ENCODE assay signal across 12 cellular contexts in genomic region chr2:39411186-39411944, GRCh38. TPM values are rescaled to one million over a fixed set of nuclear protein-coding genes. Genes with fewer than 3 reads are reported as not detected.
A peak's percentile ranks its signal among the peaks of the same experiment; 100 is the strongest.
DNase-seq lines count a peak whose midpoint lies in the region; TF ChIP-seq lines count a peak whose summit lies in the region.
"Had no signal": no experiment of that assay in that cellular context is flagged by ENCODE, and none has a peak within 500 bp of the region (broad histone marks: within the 10 kb centered on the region; RNA-seq: fewer than 3 reads in every experiment).

No MANE protein-coding gene starts in this region.

- H3K27me3 ChIP-seq in BLaER1: no peaks in the 10 kb centered on the region
- no peaks in the 10 kb centered on the region for H3K27me3 ChIP-seq in muscle layer of duodenum (ENCODE audit: low read depth, low read length)
- H3K27me3 ChIP-seq in HAP-1 (ENCODE audit: low read depth): no peaks in the 10 kb centered on the region
- H3K27me3 ChIP-seq: gastroesophageal sphincter had no signal

- H3K36me3 ChIP-seq in BLaER1 (no peaks in the 10 kb centered on the region), muscle layer of duodenum (ENCODE audit: control insufficient read depth in 1 of 2, insufficient read depth in 2 of 2, low read length in 2 of 2) (no peaks in the 10 kb centered on the region), HAP-1 (replicated peaks) (no peaks in the 10 kb centered on the region)
- H3K36me3 ChIP-seq: gastroesophageal sphincter had no signal

- H3K27ac Mint-ChIP-seq in HFFc6: peak overlapping the region; percentile 96
- H3K27ac Mint-ChIP-seq: progenitor cell of endocrine pancreas had no signal

- peaks cover 34% of the 10 kb centered on the region for H3K4me1 ChIP-seq in BLaER1
- H3K4me1 ChIP-seq in muscle layer of duodenum (ENCODE audit: control insufficient read depth in 1 of 2, insufficient read depth in 2 of 2, low read length in 2 of 2): peaks cover 8 to 63% of the 10 kb centered on the region in 2 donors
- peaks cover 53% of the 10 kb centered on the region for H3K4me1 ChIP-seq in HAP-1

- peak overlapping the region; percentile 60 for H3K27ac ChIP-seq in BLaER1
- peak overlapping the region; percentile 11 for H3K27ac ChIP-seq in muscle layer of duodenum (ENCODE audit: low read length)

- no peaks in the 10 kb centered on the region for H3K9me3 Mint-ChIP-seq in HFFc6

- DNase-seq in HFFc6 (peak; percentile 89), astrocyte of the spinal cord (ENCODE audit: low read depth, low spot score) (peak; percentile 85), COLO668 (lab: John Stamatoyannopoulos, UW; ENCODE audit: unreplicated experiment) (no peak), HAP-1 (ENCODE audit: low spot score in 2 of 2) (no peak), posterior cingulate gyrus (no peak)
- no peak for DNase-seq in stimulated activated CD8-positive, alpha-beta memory T cell treated with anti-CD3 and anti-CD28 coated beads, Interleukin-4, amount 100 ng/mL, for 48 hours
- DNase-seq: activated effector memory CD4-positive, alpha-beta T cell treated with anti-CD3 and anti-CD28 coated beads, Interleukin-2, amount 50 U/mL, for 16 hours; RPMI8226 had no signal

- no peak overlapping the region for H3K9ac ChIP-seq in BLaER1

- no peak for TF ChIP-seq CTCF in HFFc6 (IDR thresholded peaks at IDR 0.05)
- no peak for TF ChIP-seq CTCF in astrocyte of the spinal cord (IDR thresholded peaks at IDR 0.05; ENCODE audit: low read depth, low read length)

- in situ Hi-C loops in astrocyte of the spinal cord (cut with HindIII; ENCODE audit: low sequenced_read_pairs): no loop called here
- in situ Hi-C loops in HAP-1 (cut with MboI; ENCODE audit: low sequenced_read_pairs): no loop called here

- peaks cover 5% of the 10 kb centered on the region; the same call in 1 of the 2 replicates for H4K20me1 ChIP-seq in BLaER1

- intact Hi-C loops in posterior cingulate gyrus (cut with DNase I): no loop called here

- H3K4me3 Mint-ChIP-seq in HFFc6: peak overlapping the region; percentile 86

- no peaks in the 10 kb centered on the region for H3K27me3 Mint-ChIP-seq in HFFc6 (ENCODE audit: insufficient read depth)
- H3K27me3 Mint-ChIP-seq: progenitor cell of endocrine pancreas had no signal

- no peaks in the 10 kb centered on the region for H3K36me3 Mint-ChIP-seq in HFFc6 (ENCODE audit: low read depth)

- peaks cover 91% of the 10 kb centered on the region for H3K4me1 Mint-ChIP-seq in HFFc6 (ENCODE audit: low read depth)

- H3K9me3 ChIP-seq in BLaER1: no peaks in the 10 kb centered on the region
- no peaks in the 10 kb centered on the region for H3K9me3 ChIP-seq in muscle layer of duodenum (ENCODE audit: control insufficient read depth in 1 of 2, low read length in 2 of 2)
- no peaks in the 10 kb centered on the region for H3K9me3 ChIP-seq in HAP-1
- H3K9me3 ChIP-seq: gastroesophageal sphincter had no signal

- peak overlapping the region; percentile 60 for H3K4me2 ChIP-seq in BLaER1

- H3K4me3 ChIP-seq in BLaER1 (no peak overlapping the region), astrocyte of the spinal cord (ENCODE audit: low read depth, low read length) (no peak overlapping the region), muscle layer of duodenum (ENCODE audit: low read depth in 1 of 2, low read length in 2 of 2) (no peak overlapping the region), HAP-1 (no peak overlapping the region)
- H3K4me3 ChIP-seq: gastroesophageal sphincter had no signal

RNA-seq across cellular contexts. Expression of gene MAP4K3, which starts 25.7 kb away (rescaled TPM):
- total RNA-seq in HFFc6 (2021; fragmentation: NEBNext Ultra II Directional; extraction: Animal tissue kit (Norgen Biotek cat#: 25700)): 10 to 100 TPM; 28.7 to 34.4 (median 30.7) TPM

Comparison
In these comparisons a context has a peak if more than half of its experiments do, and no peak if none do; other contexts are left out.
1. DNase-seq: peak in HFFc6 (single experiment) and astrocyte of the spinal cord (single experiment); none in COLO668 (single experiment), stimulated activated CD8-positive, alpha-beta memory T cell treated with anti-CD3 and anti-CD28 coated beads, Interleukin-4, amount 100 ng/mL, for 48 hours (single experiment), HAP-1 (0 of 2) and posterior cingulate gyrus (0 of 10).